Comparison of ENCODE assay signal across 8 cellular contexts in the genomic region with DNA sequence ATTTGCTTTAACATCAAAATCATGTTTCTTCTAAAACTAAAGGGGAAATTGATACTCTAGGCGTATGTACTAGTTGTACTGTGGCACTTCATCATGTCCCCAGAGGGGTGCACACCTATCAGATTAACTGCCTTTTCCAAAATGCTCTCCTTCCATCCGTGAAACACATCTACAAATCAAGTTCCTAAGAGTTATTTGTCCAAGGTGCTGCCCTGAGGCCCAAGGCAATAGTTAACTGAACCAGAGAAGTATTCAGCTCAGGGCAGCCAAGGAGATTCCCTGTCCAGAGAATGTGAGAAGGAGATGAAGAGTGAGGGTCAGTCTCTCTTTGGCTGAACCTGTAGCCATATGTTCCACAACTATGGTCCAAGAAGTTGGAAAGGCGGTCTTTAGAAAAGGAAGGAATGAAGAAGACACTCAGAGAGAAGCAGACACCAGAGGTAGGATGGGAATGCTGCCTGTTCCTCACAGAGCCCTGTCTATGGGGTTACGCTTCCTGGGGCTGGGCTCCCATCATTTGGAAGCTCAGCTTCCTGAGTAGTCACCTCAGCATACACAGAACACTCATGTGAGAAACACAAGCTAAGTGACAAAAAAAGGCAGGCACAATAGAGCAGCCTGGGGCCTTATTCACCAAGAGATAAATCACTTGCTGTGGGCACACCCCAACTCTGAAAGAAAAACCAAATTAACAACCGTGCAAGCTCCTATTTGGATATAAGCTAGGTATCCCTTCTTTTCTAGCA. TPM values are rescaled to one million over a fixed set of nuclear protein-coding genes. Genes with fewer than 3 reads are reported as not detected.
DNase-seq lines count a peak whose midpoint lies in the region; ATAC-seq and TF ChIP-seq lines count a peak whose summit lies in the region.

No MANE protein-coding gene starts in this region.

- H3K4me1 Mint-ChIP-seq in mesothelial cell of epicardium, result peaks cover 21% of the 10 kb centered on the region

- H3K4me1 ChIP-seq in right cardiac atrium (ENCODE audit: control insufficient read depth, insufficient read depth, low read length), result peaks cover 1% of the 10 kb centered on the region

- ATAC-seq in GM21423 (IDR thresholded peaks at IDR 0.05; ENCODE audit: unreplicated experiment), result peak; percentile 28
- ATAC-seq in right cardiac atrium, result peak; percentile 39 to 53

- 79% methylated on average over 5 of the region's 5 CpGs for WGBS in right cardiac atrium

- DNase-seq in GM12864 (ENCODE audit: low read depth) (no peak), HL-60 (ENCODE audit: low read depth in 1 of 2, low spot score in 1 of 2) (peak in 1 of 2 experiments; percentile 37), right cardiac atrium (no peak), NCI-H1048 (lab: John Stamatoyannopoulos, UW) (no peak), NCI-H2196 treated with DMSO at 0.1 percent for 48 hours (lab: John Stamatoyannopoulos, UW; ENCODE audit: unreplicated experiment) (no peak), mesothelial cell of epicardium (ENCODE audit: low spot score in 2 of 2, unreplicated experiment in 2 of 2) (no peak)
- DNase-seq in stimulated activated CD4-positive, alpha-beta T cell treated with anti-CD3 and anti-CD28 coated beads, Interleukin-2, amount 100 ng/mL, for 48 hours, result no peak

- peak overlapping the region; percentile 90 for H3K27ac ChIP-seq in HL-60 (replicated peaks)
- no peak overlapping the region for H3K27ac ChIP-seq in right cardiac atrium (ENCODE audit: low read length)

- no peaks in the 10 kb centered on the region for H3K9me3 Mint-ChIP-seq in mesothelial cell of epicardium

- H3K9me3 ChIP-seq in right cardiac atrium (ENCODE audit: control insufficient read depth, low read length), result no peaks in the 10 kb centered on the region

- H3K4me3 Mint-ChIP-seq in mesothelial cell of epicardium, result no peak overlapping the region

- TF ChIP-seq CTCF in GM12864 (IDR thresholded peaks at IDR 0.05; ENCODE audit: low read depth, low read length, missing control alignments) (no peak), HL-60 (IDR thresholded peaks at IDR 0.05; ENCODE audit: insufficient read depth, low read length) (no peak), mesothelial cell of epicardium (IDR thresholded peaks at IDR 0.05; ENCODE audit: unreplicated experiment) (no peak)

- H3K4me3 ChIP-seq in GM12864 (ENCODE audit: low read depth, low read length) (peak overlapping the region; percentile 50; the same call in 1 of the 2 replicates), HL-60 (replicated peaks; ENCODE audit: insufficient read depth, low read length) (no peak overlapping the region), right cardiac atrium (ENCODE audit: low read length) (no peak overlapping the region)

- H3K27me3 ChIP-seq in HL-60 (ENCODE audit: insufficient read depth, poor library complexity, severe bottlenecking) (no peaks in the 10 kb centered on the region), right cardiac atrium (ENCODE audit: control insufficient read depth, insufficient read depth) (no peaks in the 10 kb centered on the region)

- no peak overlapping the region for H3K27ac Mint-ChIP-seq in mesothelial cell of epicardium

- no peaks in the 10 kb centered on the region for H3K36me3 Mint-ChIP-seq in mesothelial cell of epicardium

- H3K27me3 Mint-ChIP-seq in mesothelial cell of epicardium (ENCODE audit: low read depth), result no peaks in the 10 kb centered on the region

- intact Hi-C loops in right cardiac atrium (cut with DNase I), result loop anchor here in 1 of 4 donors (10.0 kb wide), 1 partner anchor 50 kb away; no protein-coding TSS in a partner anchor

RNA-seq across cellular contexts. Expression of gene ANKRD44, which starts 55.6 kb away (rescaled TPM):
- total RNA-seq in right cardiac atrium (10 to 100 TPM; 13.9 to 18.8 (median 14.5) TPM), mesothelial cell of epicardium (7.7 to 10.8 TPM (median 10.4 TPM) in 3 replicates)
- polyA plus RNA-seq in right cardiac atrium, result 4.8 TPM
